ENCODE assay signal across 16 cellular contexts in genomic region chr14:102969060-102969791, GRCh38. TPM values are rescaled to one million over a fixed set of nuclear protein-coding genes. Genes with fewer than 3 reads are reported as not detected.
DNase-seq lines count a peak whose midpoint lies in the region; ATAC-seq, FAIRE-seq and TF ChIP-seq lines count a peak whose summit lies in the region.
"Had no signal": no experiment of that assay in that cellular context is flagged by ENCODE, and none has a peak within 500 bp of the region (broad histone marks: within the 10 kb centered on the region; RNA-seq: fewer than 3 reads in every experiment).

No MANE protein-coding gene starts in this region.

- in situ Hi-C loops in G401 (cut with HindIII; ENCODE audit: low sequenced_read_pairs), result no loop called here

- intact Hi-C loops in spleen (cut with DNase I; ENCODE audit: low total_unique reads) (no loop called here), stomach (cut with DNase I; ENCODE audit: low total_unique reads) (no loop called here)

- H3K27me3 ChIP-seq in bronchial epithelial cell (ENCODE audit: control insufficient read depth, insufficient read depth, low read length) (no peaks in the 10 kb centered on the region), spleen (replicated peaks in 1 of 7) (no peaks in the 10 kb centered on the region), stomach (no peaks in the 10 kb centered on the region)

- no peaks in the 10 kb centered on the region for H3K9me3 ChIP-seq in spleen
- no peaks in the 10 kb centered on the region for H3K9me3 ChIP-seq in stomach
- H3K9me3 ChIP-seq: SK-N-SH had no signal

- H3K27me3 Mint-ChIP-seq in mesothelial cell of epicardium (ENCODE audit: low read depth), result no peaks in the 10 kb centered on the region

- no peak for TF ChIP-seq POLR2A in spleen (IDR thresholded peaks at IDR 0.05)
- no peak for TF ChIP-seq POLR2A in stomach (IDR thresholded peaks at IDR 0.05)

- FAIRE-seq in bronchial epithelial cell (lab: Jason Lieb, UNC), result peak; percentile 80
- FAIRE-seq: H1 had no signal

- 92 to 96% (median 95%) methylated on average over 22 to 26 of the region's 26 CpGs for WGBS in spleen, 5 donors
- WGBS in stomach, 5 donors, result 94 to 97% (median 96%) methylated on average over 19 to 26 of the region's 26 CpGs

- H3K27ac ChIP-seq in spleen (no peak overlapping the region), stomach (no peak overlapping the region)

- no peak overlapping the region for H3K4me3 Mint-ChIP-seq in mesothelial cell of epicardium
- H3K4me3 Mint-ChIP-seq: CD14-positive monocyte had no signal

- no peaks in the 10 kb centered on the region for H3K4me1 Mint-ChIP-seq in mesothelial cell of epicardium

- peak; percentile 70 for DNase-seq in G401 (ENCODE audit: low spot score)
- no peak for DNase-seq in bronchial epithelial cell (ENCODE audit: low read depth)
- DNase-seq in medulla oblongata (ENCODE audit: extremely low spot score), result peak; percentile 27
- peak; percentile 63 for DNase-seq in spleen
- no peak for DNase-seq in mesothelial cell of epicardium (ENCODE audit: low spot score in 2 of 2, unreplicated experiment in 2 of 2)
- DNase-seq in stomach, result no peak
- DNase-seq: DMS79, NCI-H1694 treated with DMSO at 0.1 percent for 48 hours, NCI-H510A treated with DMSO at 0.1 percent for 48 hours, NCI-H774, OCI-M1, SHP77 treated with DMSO at 0.1 percent for 48 hours, SK-N-SH had no signal

- TF ChIP-seq EP300 in stomach (IDR thresholded peaks at IDR 0.05), result no peak

- H3K27ac Mint-ChIP-seq in mesothelial cell of epicardium, result no peak overlapping the region

- no peaks in the 10 kb centered on the region for H3K9me3 Mint-ChIP-seq in mesothelial cell of epicardium

- peaks cover 49% of the 10 kb centered on the region for H3K36me3 Mint-ChIP-seq in mesothelial cell of epicardium

- no peak for ATAC-seq in HG02870 (IDR thresholded peaks at IDR 0.05; ENCODE audit: unreplicated experiment)

- H3K36me3 ChIP-seq in bronchial epithelial cell (ENCODE audit: control insufficient read depth, insufficient read depth, low read length) (peaks cover 46% of the 10 kb centered on the region), spleen (peaks cover 0 to 100% (median 82%) of the 10 kb centered on the region in 6 donors), stomach (peaks cover 87 to 100% (median 100%) of the 10 kb centered on the region in 4 donors)

- H3K4me3 ChIP-seq in bronchial epithelial cell (ENCODE audit: low read depth, low read length), result no peak overlapping the region
- H3K4me3 ChIP-seq in spleen, result no peak overlapping the region
- no peak overlapping the region for H3K4me3 ChIP-seq in stomach

- TF ChIP-seq CTCF in bronchial epithelial cell (IDR thresholded peaks at IDR 0.05; ENCODE audit: insufficient read depth, low read length, severe bottlenecking) (no peak), spleen (IDR thresholded peaks at IDR 0.05 in 8 of 11, conservative IDR thresholded peaks at IDR 0.05 in 3 of 11) (no peak), mesothelial cell of epicardium (IDR thresholded peaks at IDR 0.05; ENCODE audit: unreplicated experiment) (no peak), stomach (IDR thresholded peaks at IDR 0.05) (no peak)

- no peaks in the 10 kb centered on the region for H3K4me1 ChIP-seq in spleen
- H3K4me1 ChIP-seq in stomach, result no peaks in the 10 kb centered on the region

RNA-seq across cellular contexts. Expression of gene AMN, which starts 46.8 kb away (rescaled TPM):
- total RNA-seq in G401 (2014; rRNA removed; shearing (Covaris generic)), result not detected in 2 replicates
- total RNA-seq in bronchial epithelial cell (4.2 and 6.5 TPM in 2 replicates), spleen (1 to 10 TPM in 6 of 7 donors, under 1 TPM in 1; 0.65 to 3.0 (median 2.4) TPM), mesothelial cell of epicardium (2.5 to 3.5 TPM (median 2.7 TPM) in 3 replicates), stomach (100 to 1,000 TPM in 2 of 5 donors, 10 to 100 TPM in 1, 1 to 10 TPM in 2; 1.3 to 781 (median 21.7) TPM)
- polyA plus RNA-seq in spleen (1 to 10 TPM; 1.6 to 2.2 (median 2.1) TPM), stomach (10 to 100 TPM in 2 of 3 donors, 1 to 10 TPM in 1; 3.2 to 14.7 (median 12.8) TPM)
- polyA plus RNA-seq: CD14-positive monocyte had no signal

Comparison
In these comparisons a context has a peak if more than half of its experiments do, and no peak if none do; other contexts are left out.
1. DNase-seq: peak in G401 (single experiment), medulla oblongata (single experiment) and spleen (single experiment); none in bronchial epithelial cell (single experiment), mesothelial cell of epicardium (0 of 2) and stomach (single experiment).